ENCODE assay signal across 8 cellular contexts in the genomic region with DNA sequence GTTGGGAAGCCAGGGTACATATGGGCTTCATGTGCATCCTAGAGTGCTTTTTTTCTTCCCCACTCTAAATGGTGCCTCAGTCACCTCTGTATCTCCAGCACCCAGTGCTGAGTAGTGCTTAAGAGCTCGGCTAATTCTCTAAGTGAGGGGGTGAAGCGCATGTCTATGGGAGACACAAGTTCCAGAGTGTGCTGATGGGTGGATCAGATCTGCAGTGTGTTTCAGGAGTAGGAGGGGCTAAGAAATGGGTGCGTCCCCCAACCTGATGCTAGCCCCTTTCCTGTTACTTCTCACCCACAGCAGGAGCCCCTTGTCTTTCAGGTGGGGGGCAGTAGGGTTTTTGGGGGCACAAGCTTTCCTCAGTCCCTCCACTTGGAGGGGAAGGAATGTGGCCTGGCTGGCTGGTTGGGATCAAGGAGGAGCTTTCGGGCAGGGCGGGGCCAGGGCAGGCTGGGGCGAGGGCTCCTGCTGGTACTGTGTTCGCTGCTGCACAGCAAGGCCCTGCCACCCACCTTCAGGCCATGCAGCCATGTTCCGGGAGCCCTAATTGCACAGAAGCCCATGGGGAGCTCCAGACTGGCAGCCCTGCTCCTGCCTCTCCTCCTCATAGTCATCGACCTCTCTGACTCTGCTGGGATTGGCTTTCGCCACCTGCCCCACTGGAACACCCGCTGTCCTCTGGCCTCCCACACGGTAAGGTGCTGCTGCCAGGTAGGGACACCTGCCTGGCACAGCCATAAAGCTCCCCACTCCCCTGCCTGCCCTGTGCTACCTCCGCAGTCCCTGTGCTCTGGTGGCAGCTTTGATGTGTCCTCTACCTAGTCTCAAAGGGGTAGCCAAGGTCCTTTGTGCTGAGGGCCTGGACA. TPM values are rescaled to one million over a fixed set of nuclear protein-coding genes. Genes with fewer than 3 reads are reported as not detected.
DNase-seq lines count a peak whose midpoint lies in the region; ATAC-seq and TF ChIP-seq lines count a peak whose summit lies in the region.

A gene with protein sequence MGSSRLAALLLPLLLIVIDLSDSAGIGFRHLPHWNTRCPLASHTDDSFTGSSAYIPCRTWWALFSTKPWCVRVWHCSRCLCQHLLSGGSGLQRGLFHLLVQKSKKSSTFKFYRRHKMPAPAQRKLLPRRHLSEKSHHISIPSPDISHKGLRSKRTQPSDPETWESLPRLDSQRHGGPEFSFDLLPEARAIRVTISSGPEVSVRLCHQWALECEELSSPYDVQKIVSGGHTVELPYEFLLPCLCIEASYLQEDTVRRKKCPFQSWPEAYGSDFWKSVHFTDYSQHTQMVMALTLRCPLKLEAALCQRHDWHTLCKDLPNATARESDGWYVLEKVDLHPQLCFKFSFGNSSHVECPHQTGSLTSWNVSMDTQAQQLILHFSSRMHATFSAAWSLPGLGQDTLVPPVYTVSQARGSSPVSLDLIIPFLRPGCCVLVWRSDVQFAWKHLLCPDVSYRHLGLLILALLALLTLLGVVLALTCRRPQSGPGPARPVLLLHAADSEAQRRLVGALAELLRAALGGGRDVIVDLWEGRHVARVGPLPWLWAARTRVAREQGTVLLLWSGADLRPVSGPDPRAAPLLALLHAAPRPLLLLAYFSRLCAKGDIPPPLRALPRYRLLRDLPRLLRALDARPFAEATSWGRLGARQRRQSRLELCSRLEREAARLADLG (plus strand): TSS at position 477 of the 866 bp plus-strand sequence. CDS start 85 bp downstream, at position 562.

- H3F3A ChIP-seq in GM23248 (ENCODE audit: insufficient read depth), result no peaks in the 10 kb centered on the region

- H3K27me3 Mint-ChIP-seq in T-helper 17 cell, result no peaks in the 10 kb centered on the region

- WGBS in GM23248 (ENCODE audit: low coverage in 1 of 2, low lambda C conversion rate in 2 of 2, missing lambda C conversion rate in 2 of 2), 2 experiments, result 48 to 56% methylated on average over 12 to 13 of the region's 13 CpGs

- H3K4me1 Mint-ChIP-seq in T-helper 17 cell, result peaks cover 39% of the 10 kb centered on the region

- peak within 1 kb of the TSS; percentile 79 for H3K4me3 Mint-ChIP-seq in T-helper 17 cell

- no peaks in the 10 kb centered on the region for H3K79me2 ChIP-seq in GM23248 (ENCODE audit: insufficient read depth)

- peak within 1 kb of the TSS; percentile 62 for H3K4me2 ChIP-seq in GM23248 (ENCODE audit: unreplicated experiment)

- H3K36me3 Mint-ChIP-seq in T-helper 17 cell (ENCODE audit: low read depth), result no peaks in the 10 kb centered on the region

- no peaks in the 10 kb centered on the region for H3K27me3 ChIP-seq in GM23248 (replicated peaks; ENCODE audit: insufficient read depth)
- H3K27me3 ChIP-seq in foreskin keratinocyte, result no peaks in the 10 kb centered on the region

- no peak for DNase-seq in GM23248
- no peak for DNase-seq in T-helper 17 cell
- no peak for DNase-seq in foreskin keratinocyte
- no peak for DNase-seq in retinal pigment epithelial cell (ENCODE audit: low read depth)
- no peak for DNase-seq in stimulated activated CD4-positive, alpha-beta T cell treated with anti-CD3 and anti-CD28 coated beads, Interleukin-4, amount 100 ng/mL, for 24 hours
- no peak for DNase-seq in KG1 (lab: John Stamatoyannopoulos, UW)

- H3K4me3 ChIP-seq in GM23248 (peak within 1 kb of the TSS; percentile 24; the same call in 1 of the 2 replicates), retinal pigment epithelial cell (ENCODE audit: low read length) (peak within 1 kb of the TSS; percentile 41)

- peak within 1 kb of the TSS; percentile 42; the same call in 1 of the 2 replicates for H3K9ac ChIP-seq in GM23248

- peak within 1 kb of the TSS; percentile 84 for H2AFZ ChIP-seq in GM23248

- peaks cover 12% of the 10 kb centered on the region for H3K4me1 ChIP-seq in GM23248 (ENCODE audit: insufficient read depth)
- peaks cover 17% of the 10 kb centered on the region for H3K4me1 ChIP-seq in foreskin keratinocyte

- H3K36me3 ChIP-seq in GM23248 (ENCODE audit: low read depth), result no peaks in the 10 kb centered on the region

- H3K9me2 ChIP-seq in GM23248 (ENCODE audit: insufficient read depth), result no peaks in the 10 kb centered on the region

- in situ Hi-C loops in GM23248 (cut with MboI), result no loop called here

- H4K20me1 ChIP-seq in GM23248 (ENCODE audit: insufficient read depth), result no peaks in the 10 kb centered on the region

- peak; percentile 84 for ATAC-seq in T-helper 17 cell
- peak; percentile 79 for ATAC-seq in foreskin keratinocyte
- no peak for ATAC-seq in GM18868 (IDR thresholded peaks at IDR 0.05; ENCODE audit: unreplicated experiment)
- no peak for ATAC-seq in HG02623 (IDR thresholded peaks at IDR 0.05; ENCODE audit: unreplicated experiment)

- TF ChIP-seq CTCF in foreskin keratinocyte (conservative IDR thresholded peaks at IDR 0.05) (no peak), retinal pigment epithelial cell (conservative IDR thresholded peaks at IDR 0.05; ENCODE audit: low read depth, low read length) (no peak)

- H3K9me3 ChIP-seq in GM23248 (ENCODE audit: low read depth) (no peaks in the 10 kb centered on the region), T-helper 17 cell (ENCODE audit: control insufficient read depth, low read length, poor library complexity, severe bottlenecking) (no peaks in the 10 kb centered on the region)

- H3K27ac Mint-ChIP-seq in T-helper 17 cell, result peak within 1 kb of the TSS; percentile 79

- H3K27ac ChIP-seq in GM23248 (peak within 1 kb of the TSS; percentile 50), foreskin keratinocyte (no peak within 1 kb of the TSS)

RNA-seq across cellular contexts. Expression of the gene that starts here (rescaled TPM):
- total RNA-seq in GM23248 (2014; rRNA removed; shearing (Covaris generic)), result 0.51 and 5.5 TPM in 2 replicates
- polyA plus RNA-seq in GM23248 (2016; fragmentation: Nextera tagmentation; extraction: Ambion mirVana) (0.24 and 0.27 TPM in 2 replicates), foreskin keratinocyte (8.1 and 9.9 TPM in 2 replicates)
- total RNA-seq in T-helper 17 cell (10 to 100 TPM; 10.1 to 12.4 TPM), foreskin keratinocyte (11.4 and 12.8 TPM in 2 replicates)

Comparison
In these comparisons a context has a peak if more than half of its experiments do, and no peak if none do; other contexts are left out.
1. ATAC-seq: peak in T-helper 17 cell (single experiment) and foreskin keratinocyte (single experiment); none in GM18868 (single experiment) and HG02623 (single experiment).